17 cellular contexts compared by ENCODE assay signal in the genomic region with DNA sequence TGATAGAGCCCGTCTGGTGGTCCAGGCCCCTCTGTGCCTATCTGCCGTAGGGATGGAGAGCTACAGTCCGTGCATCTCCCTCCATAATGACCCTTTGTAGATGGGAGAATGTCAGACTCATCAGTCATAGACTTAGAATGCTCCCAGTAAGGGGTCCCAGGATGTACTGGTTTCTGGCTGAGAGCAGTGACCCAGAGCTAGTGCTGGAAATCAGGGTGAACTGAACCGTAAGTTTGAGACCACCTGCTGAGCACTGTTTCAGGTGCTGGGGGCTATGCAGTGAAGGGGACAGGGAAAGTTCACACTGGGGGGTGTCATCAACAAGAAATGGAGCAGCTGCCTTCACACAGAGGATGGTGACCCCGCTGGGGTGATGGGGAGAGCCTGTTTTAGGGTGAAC. TPM values are rescaled to one million over a fixed set of nuclear protein-coding genes. Genes with fewer than 3 reads are reported as not detected.
DNase-seq lines count a peak whose midpoint lies in the region; ATAC-seq and TF ChIP-seq lines count a peak whose summit lies in the region.
"Had no signal": no experiment of that assay in that cellular context is flagged by ENCODE, and none has a peak within 500 bp of the region (broad histone marks: within the 10 kb centered on the region; RNA-seq: fewer than 3 reads in every experiment).

No MANE protein-coding gene starts in this region.

- H3K4me1 Mint-ChIP-seq in stimulated activated memory B cell treated with anti-CD40 and anti-IgM and Interleukin-4, amounts not matched to agents 10 μg/mL and 1 μg/mL and 100 μg/mL, for 72 hours, result peaks cover 8% of the 10 kb centered on the region

- H3F3A ChIP-seq in Loucy (ENCODE audit: low read depth), result no peaks in the 10 kb centered on the region

- H3K27ac ChIP-seq in left ventricle myocardium inferior (replicated peaks) (peak overlapping the region; percentile 83), parathyroid adenoma (peak overlapping the region; percentile 99), ascending aorta (no peak overlapping the region)

- H3K9me3 ChIP-seq in Loucy (ENCODE audit: insufficient read depth, low read depth, low read length) (no peaks in the 10 kb centered on the region), left ventricle myocardium inferior (replicated peaks) (no peaks in the 10 kb centered on the region), parathyroid adenoma (ENCODE audit: control insufficient read depth, low read length) (no peaks in the 10 kb centered on the region), ascending aorta (no peaks in the 10 kb centered on the region)

- DNase-seq in H7, result peak; percentile 38
- no peak for DNase-seq in left ventricle myocardium inferior
- no peak for DNase-seq in ascending aorta (ENCODE audit: low spot score in 2 of 2)
- DNase-seq: CD4-positive, alpha-beta T cell; DND-41; GOT3; Karpas-422; NCI-H1105 treated with DMSO at 0.1 percent for 48 hours; NCI-H446; NCI-H748 treated with DMSO at 0.1 percent for 48 hours; SHP77 treated with DMSO at 0.1 percent for 48 hours had no signal

- H3K4me1 ChIP-seq in Loucy (ENCODE audit: insufficient read depth, low read length, poor library complexity, severe bottlenecking), result peaks cover 66% of the 10 kb centered on the region
- H3K4me1 ChIP-seq in left ventricle myocardium inferior, result peaks cover 78% of the 10 kb centered on the region
- peaks cover 62% of the 10 kb centered on the region for H3K4me1 ChIP-seq in parathyroid adenoma
- peaks cover 2 to 5% of the 10 kb centered on the region in 2 donors for H3K4me1 ChIP-seq in ascending aorta

- H3K9me3 Mint-ChIP-seq in stimulated activated memory B cell treated with anti-CD40 and anti-IgM and Interleukin-4, amounts not matched to agents 10 μg/mL and 1 μg/mL and 100 μg/mL, for 72 hours, result no peaks in the 10 kb centered on the region
- H3K9me3 Mint-ChIP-seq: CD4-positive, alpha-beta T cell had no signal

- no peak overlapping the region for H3K27ac Mint-ChIP-seq in stimulated activated memory B cell treated with anti-CD40 and anti-IgM and Interleukin-4, amounts not matched to agents 10 μg/mL and 1 μg/mL and 100 μg/mL, for 72 hours
- H3K27ac Mint-ChIP-seq: CD4-positive, alpha-beta T cell had no signal

- peak overlapping the region; percentile 53 for H3K9ac ChIP-seq in Loucy (ENCODE audit: low read depth, low read length, poor library complexity, severe bottlenecking)
- no peak overlapping the region for H3K9ac ChIP-seq in parathyroid adenoma

- no peaks in the 10 kb centered on the region for H3K9me2 ChIP-seq in Loucy (replicated peaks; ENCODE audit: low read depth, low read length)

- H2AFZ ChIP-seq in Loucy (ENCODE audit: low read length), result no peak overlapping the region
- H2AFZ ChIP-seq in parathyroid adenoma, result peak overlapping the region; percentile 51

- H3K36me3 Mint-ChIP-seq in stimulated activated memory B cell treated with anti-CD40 and anti-IgM and Interleukin-4, amounts not matched to agents 10 μg/mL and 1 μg/mL and 100 μg/mL, for 72 hours, result no peaks in the 10 kb centered on the region

- H3K4me3 Mint-ChIP-seq in stimulated activated memory B cell treated with anti-CD40 and anti-IgM and Interleukin-4, amounts not matched to agents 10 μg/mL and 1 μg/mL and 100 μg/mL, for 72 hours, result no peak overlapping the region
- H3K4me3 Mint-ChIP-seq: CD4-positive, alpha-beta T cell had no signal

- no peaks in the 10 kb centered on the region for H3K79me2 ChIP-seq in Loucy (ENCODE audit: insufficient read depth, low read length)
- no peaks in the 10 kb centered on the region for H3K79me2 ChIP-seq in parathyroid adenoma

- ATAC-seq in GM18519 (IDR thresholded peaks at IDR 0.05; ENCODE audit: low FRiP score, unreplicated experiment) (no peak), HG02981 (IDR thresholded peaks at IDR 0.05; ENCODE audit: unreplicated experiment) (no peak)
- no peak for ATAC-seq in stimulated activated memory B cell treated with anti-CD40 and anti-IgM and Interleukin-4, amounts not matched to agents 10 μg/mL and 1 μg/mL and 100 μg/mL, for 72 hours
- ATAC-seq: HepG2 had no signal

- TF ChIP-seq CTCF in Loucy (conservative IDR thresholded peaks at IDR 0.05; ENCODE audit: low read length) (no peak), left ventricle myocardium inferior (IDR thresholded peaks at IDR 0.05; ENCODE audit: borderline replicate concordance) (no peak), parathyroid adenoma (IDR thresholded peaks at IDR 0.05) (no peak), ascending aorta (IDR thresholded peaks at IDR 0.05) (no peak)

- H3K36me3 ChIP-seq in H7 (replicated peaks; ENCODE audit: control insufficient read depth, insufficient read depth, low read length) (no peaks in the 10 kb centered on the region), Loucy (ENCODE audit: insufficient read depth, low read length) (no peaks in the 10 kb centered on the region), left ventricle myocardium inferior (no peaks in the 10 kb centered on the region), parathyroid adenoma (ENCODE audit: control insufficient read depth, insufficient read depth, low read length) (no peaks in the 10 kb centered on the region), ascending aorta (no peaks in the 10 kb centered on the region)

- intact Hi-C loops in left ventricle myocardium inferior (cut with micrococcal nuclease) (no loop called here), ascending aorta (cut with DNase I) (no loop called here)

- H3K4me3 ChIP-seq in H7 (ENCODE audit: insufficient read depth, low read depth, low read length), result no peak overlapping the region
- H3K4me3 ChIP-seq in Loucy (ENCODE audit: low read length, poor library complexity, severe bottlenecking), result peak overlapping the region; percentile 48
- peak overlapping the region; percentile 58 for H3K4me3 ChIP-seq in left ventricle myocardium inferior
- no peak overlapping the region for H3K4me3 ChIP-seq in parathyroid adenoma (ENCODE audit: low read depth, low read length)
- H3K4me3 ChIP-seq in ascending aorta, result no peak overlapping the region

- H3K27me3 ChIP-seq in H7 (ENCODE audit: control insufficient read depth, insufficient read depth, low read length), result no peaks in the 10 kb centered on the region; the same call in 1 of the 2 replicates
- no peaks in the 10 kb centered on the region for H3K27me3 ChIP-seq in Loucy (ENCODE audit: insufficient read depth, low read length, poor library complexity, severe bottlenecking)
- no peaks in the 10 kb centered on the region for H3K27me3 ChIP-seq in left ventricle myocardium inferior (ENCODE audit: low read depth)
- H3K27me3 ChIP-seq in parathyroid adenoma (ENCODE audit: control insufficient read depth, insufficient read depth, low read length), result no peaks in the 10 kb centered on the region
- no peaks in the 10 kb centered on the region for H3K27me3 ChIP-seq in ascending aorta

- H3K27me3 Mint-ChIP-seq in stimulated activated memory B cell treated with anti-CD40 and anti-IgM and Interleukin-4, amounts not matched to agents 10 μg/mL and 1 μg/mL and 100 μg/mL, for 72 hours, result peaks cover 62% of the 10 kb centered on the region

- peak overlapping the region; percentile 65 for H3K4me2 ChIP-seq in Loucy (ENCODE audit: low read depth, low read length, poor library complexity, severe bottlenecking)
- no peak overlapping the region for H3K4me2 ChIP-seq in parathyroid adenoma (ENCODE audit: low read length)

- no peaks in the 10 kb centered on the region for H4K20me1 ChIP-seq in Loucy (ENCODE audit: insufficient read depth, low read length, poor library complexity, severe bottlenecking)

RNA-seq across cellular contexts. Expression of a gene that starts 34.1 kb away (rescaled TPM):
- 0.31 TPM in 1 of 2 replicates, not detected in the other for total RNA-seq in H7 (2014; rRNA removed; shearing (Covaris generic))
- total RNA-seq in left ventricle myocardium inferior (1.2 TPM), ascending aorta (1.4 TPM)
- total RNA-seq: CD4-positive, alpha-beta T cell had no signal

Comparison
In these comparisons a context has a peak if more than half of its experiments do, and no peak if none do; other contexts are left out.
1. H3K4me3 ChIP-seq: peak in Loucy (single experiment) and left ventricle myocardium inferior (single experiment); none in H7 (single experiment), parathyroid adenoma (single experiment) and ascending aorta (0 of 2).
2. H3K27ac ChIP-seq: peak in left ventricle myocardium inferior (single experiment) and parathyroid adenoma (single experiment); none in ascending aorta (0 of 2).